Comparison of ENCODE assay signal across 1 cellular context in genomic region chr10:80552151-80552646, GRCh38.
TF ChIP-seq lines count a peak whose summit lies in the region.

No MANE protein-coding gene starts in this region.

TF ChIP-seq in H1, 55 proteins besides CTCF, POLR2A, EP300 and RAD21:
- TF ChIP-seq ZNF274 (IDR thresholded peaks at IDR 0.05; ENCODE audit: borderline replicate concordance, extremely low read depth, low read length), result no peak
- TF ChIP-seq ATF2 (IDR thresholded peaks at IDR 0.05; ENCODE audit: low read length), result no peak
- no peak for TF ChIP-seq BCL11A (IDR thresholded peaks at IDR 0.05; ENCODE audit: low read depth in 2 of 2, low read length in 2 of 2)
- TF ChIP-seq ASH2L (IDR thresholded peaks at IDR 0.05; ENCODE audit: low read length), result no peak
- no peak for TF ChIP-seq PHF8 (conservative IDR thresholded peaks at IDR 0.05; ENCODE audit: low read depth, low read length)
- no peak for TF ChIP-seq CBX5 (IDR thresholded peaks at IDR 0.05; ENCODE audit: low read depth, low read length)
- TF ChIP-seq BACH1 (IDR thresholded peaks at IDR 0.05; ENCODE audit: low read length), result no peak
- TF ChIP-seq EGR1 (IDR thresholded peaks at IDR 0.05; ENCODE audit: borderline replicate concordance, low read depth, low read length), result no peak
- TF ChIP-seq SIN3A (conservative IDR thresholded peaks at IDR 0.05 in 1 of 2, IDR thresholded peaks at IDR 0.05 in 1 of 2; ENCODE audit: low read depth in 1 of 2, low read length in 2 of 2), result no peak
- TF ChIP-seq POU5F1 (IDR thresholded peaks at IDR 0.05; ENCODE audit: low read depth, low read length), result no peak
- TF ChIP-seq RFX5 (IDR thresholded peaks at IDR 0.05; ENCODE audit: borderline replicate concordance, low read depth, low read length), result no peak
- no peak for TF ChIP-seq TAF1 (IDR thresholded peaks at IDR 0.05; ENCODE audit: low read depth, low read length)
- TF ChIP-seq KDM4A (IDR thresholded peaks at IDR 0.05; ENCODE audit: low read depth, low read length, severe bottlenecking), result no peak
- no peak for TF ChIP-seq NRF1 (IDR thresholded peaks at IDR 0.05; ENCODE audit: low read depth, low read length)
- TF ChIP-seq RXRA (IDR thresholded peaks at IDR 0.05; ENCODE audit: insufficient read depth, low read depth, low read length), result no peak
